ENCODE assay signal across 8 cellular contexts in genomic region chr6:43668151-43669028, GRCh38. TPM values are rescaled to one million over a fixed set of nuclear protein-coding genes. Genes with fewer than 3 reads are reported as not detected.
A peak's percentile ranks its signal among the peaks of the same experiment; 100 is the strongest.
DNase-seq lines count a peak whose midpoint lies in the region; ATAC-seq and TF ChIP-seq lines count a peak whose summit lies in the region.

No MANE protein-coding gene starts in this region.

- CTCF ChIA-PET in activated CD4-positive, alpha-beta memory T cell treated with anti-CD3 and anti-CD28 coated beads for 36 hours (lab: Charles Lee): interaction anchor here (0.7 to 4.0 kb wide), 19 partner anchors 10 to 410 kb away, joined by 3 to 51 read pairs (median 7); partner anchors contain the start of genes GTPBP2, MAD2L1BP and VEGFA

- H3K9me3 ChIP-seq in mucosa of stomach (ENCODE audit: control insufficient read depth, low read length): no peaks in the 10 kb centered on the region
- H3K9me3 ChIP-seq in subcutaneous abdominal adipose tissue (ENCODE audit: control insufficient read depth in 5 of 5, low read length in 5 of 5): no peaks in the 10 kb centered on the region

- H3K27me3 ChIP-seq in mucosa of stomach (ENCODE audit: control insufficient read depth, insufficient read depth, low read length): no peaks in the 10 kb centered on the region
- peaks cover 0 to 13% (median 9%) of the 10 kb centered on the region in 5 donors for H3K27me3 ChIP-seq in subcutaneous abdominal adipose tissue (ENCODE audit: control insufficient read depth in 5 of 5, insufficient read depth in 4 of 5, low read length in 5 of 5)

- H3K27me3 Mint-ChIP-seq in activated CD4-positive, alpha-beta memory T cell treated with anti-CD3 and anti-CD28 coated beads for 36 hours: no peaks in the 10 kb centered on the region

- peaks cover 12% of the 10 kb centered on the region for H3K36me3 Mint-ChIP-seq in activated CD4-positive, alpha-beta memory T cell treated with anti-CD3 and anti-CD28 coated beads for 36 hours

- H3K27ac Mint-ChIP-seq in activated CD4-positive, alpha-beta memory T cell treated with anti-CD3 and anti-CD28 coated beads for 36 hours: peak overlapping the region; percentile 62

- H3K27ac ChIP-seq in subcutaneous abdominal adipose tissue (ENCODE audit: low read depth, low read length): peak overlapping the region; percentile 57

- no peaks in the 10 kb centered on the region for H3K9me3 Mint-ChIP-seq in activated CD4-positive, alpha-beta memory T cell treated with anti-CD3 and anti-CD28 coated beads for 36 hours

- H3K4me3 Mint-ChIP-seq in activated CD4-positive, alpha-beta memory T cell treated with anti-CD3 and anti-CD28 coated beads for 36 hours: no peak overlapping the region

- ATAC-seq in HG02763 (IDR thresholded peaks at IDR 0.05; ENCODE audit: unreplicated experiment) (peak; percentile 51), HG03342 (IDR thresholded peaks at IDR 0.05; ENCODE audit: unreplicated experiment) (no peak)

- H3K9ac ChIP-seq in mucosa of stomach (ENCODE audit: low read length): peak overlapping the region; percentile 40
- H3K9ac ChIP-seq in subcutaneous abdominal adipose tissue (ENCODE audit: low read length in 5 of 5): peak overlapping the region in 1 of 5 donors; percentile 30

- POLR2A ChIA-PET in activated CD4-positive, alpha-beta memory T cell treated with anti-CD3 and anti-CD28 coated beads for 36 hours (lab: Charles Lee): interaction anchor here (1.3 to 1.8 kb wide), 2 partner anchors 38 to 101 kb away, joined by 3 to 7 read pairs; partner anchors contain the start of gene VEGFA

- peaks cover 55% of the 10 kb centered on the region for H3K4me1 ChIP-seq in mucosa of stomach (ENCODE audit: control insufficient read depth, insufficient read depth, low read length)
- H3K4me1 ChIP-seq in subcutaneous abdominal adipose tissue (ENCODE audit: control insufficient read depth in 5 of 5, insufficient read depth in 5 of 5, low read length in 5 of 5): peaks cover 13 to 64% (median 61%) of the 10 kb centered on the region in 5 donors

- peak; percentile 66 for TF ChIP-seq CTCF in epithelial cell of esophagus (IDR thresholded peaks at IDR 0.05; ENCODE audit: insufficient read depth, low read depth, low read length, missing control alignments)

- peaks cover 10% of the 10 kb centered on the region for H3K36me3 ChIP-seq in mucosa of stomach (ENCODE audit: control insufficient read depth, insufficient read depth, low read length)
- peaks cover 0 to 26% (median 15%) of the 10 kb centered on the region in 5 donors for H3K36me3 ChIP-seq in subcutaneous abdominal adipose tissue (ENCODE audit: control insufficient read depth in 5 of 5, insufficient read depth in 5 of 5, low read length in 5 of 5)

- peaks cover 35% of the 10 kb centered on the region for H3K4me1 Mint-ChIP-seq in activated CD4-positive, alpha-beta memory T cell treated with anti-CD3 and anti-CD28 coated beads for 36 hours (ENCODE audit: low read depth)

- H3K4me3 ChIP-seq in epithelial cell of esophagus (ENCODE audit: low read length) (no peak overlapping the region), mucosa of stomach (ENCODE audit: low read length) (no peak overlapping the region), subcutaneous abdominal adipose tissue (ENCODE audit: low read depth in 1 of 5, low read length in 5 of 5) (no peak overlapping the region)

- intact Hi-C loops in activated CD4-positive, alpha-beta memory T cell treated with anti-CD3 and anti-CD28 coated beads for 36 hours (cut with micrococcal nuclease): loop anchor here (1.0 to 5.0 kb wide), 2 partner anchors 39 to 406 kb away; no protein-coding TSS in a partner anchor

- DNase-seq in Daoy (ENCODE audit: low read depth): peak; percentile 63
- peak; percentile 58 for DNase-seq in NCI-H345 treated with DMSO at 0.1 percent for 48 hours (lab: John Stamatoyannopoulos, UW; ENCODE audit: unreplicated experiment)
- peak; percentile 71 for DNase-seq in activated CD4-positive, alpha-beta memory T cell treated with anti-CD3 and anti-CD28 coated beads for 36 hours
- peak; percentile 82 for DNase-seq in epithelial cell of esophagus (ENCODE audit: low read depth)

RNA-seq across cellular contexts. Expression of gene MRPS18A, which starts 19.2 kb away (rescaled TPM):
- total RNA-seq in Daoy (2014; rRNA removed; shearing (Covaris generic)): 70.7 and 77.8 TPM in 2 replicates
- total RNA-seq in activated CD4-positive, alpha-beta memory T cell treated with anti-CD3 and anti-CD28 coated beads for 36 hours: 10 to 100 TPM; 46.9 to 50.5 TPM

RNA-seq across cellular contexts. Expression of gene RSPH9, which starts 23.6 kb away (rescaled TPM):
- total RNA-seq in Daoy (2014; rRNA removed; shearing (Covaris generic)): not detected in 2 replicates
- total RNA-seq in activated CD4-positive, alpha-beta memory T cell treated with anti-CD3 and anti-CD28 coated beads for 36 hours: not detected

RNA-seq across cellular contexts. Expression of gene MAD2L1BP, which starts 32.8 kb away (rescaled TPM):
- total RNA-seq in Daoy (2014; rRNA removed; shearing (Covaris generic)): 24.1 and 59.5 TPM in 2 replicates
- total RNA-seq in activated CD4-positive, alpha-beta memory T cell treated with anti-CD3 and anti-CD28 coated beads for 36 hours: 10 to 100 TPM; 29.1 to 31.6 TPM

RNA-seq across cellular contexts. Expression of gene GTPBP2, which starts 39.3 kb away (rescaled TPM):
- total RNA-seq in Daoy (2014; rRNA removed; shearing (Covaris generic)): 50.3 and 55.5 TPM in 2 replicates
- total RNA-seq in activated CD4-positive, alpha-beta memory T cell treated with anti-CD3 and anti-CD28 coated beads for 36 hours: 10 to 100 TPM; 72.6 to 72.8 TPM
